7 cellular contexts compared by ENCODE assay signal in genomic region chr10:103772096-103772845, GRCh38.
DNase-seq lines count a peak whose midpoint lies in the region; ATAC-seq and TF ChIP-seq lines count a peak whose summit lies in the region.

No MANE protein-coding gene starts in this region.

- peak overlapping the region; percentile 81 for H3K4me3 Mint-ChIP-seq in activated CD8-positive, alpha-beta T cell treated with anti-CD3 and anti-CD28 coated beads, Interleukin-2, amount 10 ng/mL, durations not matched to agents 7 days and 5 days

- no peak for TF ChIP-seq CTCF in mucosa of descending colon (IDR thresholded peaks at IDR 0.05)

- no peaks in the 10 kb centered on the region for H3K27me3 ChIP-seq in endocrine pancreas (ENCODE audit: control insufficient read depth, insufficient read depth, low read length)

- H3K4me3 ChIP-seq in endocrine pancreas (ENCODE audit: control insufficient read depth, insufficient read depth, low read length) (no peak overlapping the region), mucosa of descending colon (no peak overlapping the region)

- H3K4me1 ChIP-seq in endocrine pancreas (ENCODE audit: control insufficient read depth, insufficient read depth, low read length) = no peaks in the 10 kb centered on the region
- H3K4me1 ChIP-seq in mucosa of descending colon (ENCODE audit: low read depth) = peaks cover 13% of the 10 kb centered on the region

- POLR2A ChIA-PET in activated CD8-positive, alpha-beta T cell treated with anti-CD3 and anti-CD28 coated beads, Interleukin-2, amount 10 ng/mL, durations not matched to agents 7 days and 5 days (lab: Charles Lee) = interaction anchor here (0.6 to 1.1 kb wide), 4 partner anchors 9 to 98 kb away, joined by 3 to 4 read pairs (median 4); no protein-coding TSS in a partner anchor

- CTCF ChIA-PET in activated CD8-positive, alpha-beta T cell treated with anti-CD3 and anti-CD28 coated beads, Interleukin-2, amount 10 ng/mL, durations not matched to agents 7 days and 5 days (lab: Charles Lee) = interaction anchor here (0.8 to 3.4 kb wide), 8 partner anchors 10 to 60 kb away, joined by 3 to 14 read pairs (median 4); no protein-coding TSS in a partner anchor

- peak; percentile 74 for DNase-seq in NCI-H2171 (lab: John Stamatoyannopoulos, UW)
- DNase-seq in activated CD8-positive, alpha-beta T cell treated with anti-CD3 and anti-CD28 coated beads, Interleukin-2, amount 10 ng/mL, durations not matched to agents 7 days and 5 days = peak; percentile 72
- peak; percentile 89 to 91 (median 89) for DNase-seq in mucosa of descending colon
- DNase-seq in stimulated activated CD8-positive, alpha-beta memory T cell treated with anti-CD3 and anti-CD28 coated beads, Interleukin-7, amount 100 ng/mL, for 48 hours (ENCODE audit: extremely low read depth in 1 of 2, low read depth in 1 of 2) = peak; percentile 35 to 56

- peaks cover 11% of the 10 kb centered on the region for H3K27me3 Mint-ChIP-seq in activated CD8-positive, alpha-beta T cell treated with anti-CD3 and anti-CD28 coated beads, Interleukin-2, amount 10 ng/mL, durations not matched to agents 7 days and 5 days (ENCODE audit: low read depth)

- H3K36me3 ChIP-seq in endocrine pancreas (ENCODE audit: control insufficient read depth, insufficient read depth, low read length) (no peaks in the 10 kb centered on the region), mucosa of descending colon (ENCODE audit: low read depth) (no peaks in the 10 kb centered on the region)

- no peaks in the 10 kb centered on the region for H3K9me3 Mint-ChIP-seq in activated CD8-positive, alpha-beta T cell treated with anti-CD3 and anti-CD28 coated beads, Interleukin-2, amount 10 ng/mL, durations not matched to agents 7 days and 5 days (ENCODE audit: insufficient read depth)

- ATAC-seq in HG02623 (IDR thresholded peaks at IDR 0.05; ENCODE audit: unreplicated experiment) (peak; percentile 61), mucosa of descending colon (peak; percentile 89)
- ATAC-seq in activated CD8-positive, alpha-beta T cell treated with anti-CD3 and anti-CD28 coated beads, Interleukin-2, amount 10 ng/mL, durations not matched to agents 7 days and 5 days = peak; percentile 90

- H3K36me3 Mint-ChIP-seq in activated CD8-positive, alpha-beta T cell treated with anti-CD3 and anti-CD28 coated beads, Interleukin-2, amount 10 ng/mL, durations not matched to agents 7 days and 5 days (ENCODE audit: low read depth) = no peaks in the 10 kb centered on the region

- peaks cover 28% of the 10 kb centered on the region for H3K4me1 Mint-ChIP-seq in activated CD8-positive, alpha-beta T cell treated with anti-CD3 and anti-CD28 coated beads, Interleukin-2, amount 10 ng/mL, durations not matched to agents 7 days and 5 days (ENCODE audit: low read depth)

- H3K27ac Mint-ChIP-seq in activated CD8-positive, alpha-beta T cell treated with anti-CD3 and anti-CD28 coated beads, Interleukin-2, amount 10 ng/mL, durations not matched to agents 7 days and 5 days = peak overlapping the region; percentile 91

- H3K9ac ChIP-seq in endocrine pancreas (ENCODE audit: control insufficient read depth, insufficient read depth, low read length) = peak overlapping the region; percentile 60

- intact Hi-C loops in mucosa of descending colon (cut with DNase I, micrococcal nuclease) = no loop called here

- TF ChIP-seq POLR2A in GM15510 (IDR thresholded peaks at IDR 0.05; ENCODE audit: borderline replicate concordance, extremely low read depth, insufficient read length) = peak; percentile 37

- H3K9me3 ChIP-seq in endocrine pancreas (ENCODE audit: control insufficient read depth, low read length) (no peaks in the 10 kb centered on the region), mucosa of descending colon (no peaks in the 10 kb centered on the region)
